Comparison of ENCODE assay signal across 12 cellular contexts in the genomic region with DNA sequence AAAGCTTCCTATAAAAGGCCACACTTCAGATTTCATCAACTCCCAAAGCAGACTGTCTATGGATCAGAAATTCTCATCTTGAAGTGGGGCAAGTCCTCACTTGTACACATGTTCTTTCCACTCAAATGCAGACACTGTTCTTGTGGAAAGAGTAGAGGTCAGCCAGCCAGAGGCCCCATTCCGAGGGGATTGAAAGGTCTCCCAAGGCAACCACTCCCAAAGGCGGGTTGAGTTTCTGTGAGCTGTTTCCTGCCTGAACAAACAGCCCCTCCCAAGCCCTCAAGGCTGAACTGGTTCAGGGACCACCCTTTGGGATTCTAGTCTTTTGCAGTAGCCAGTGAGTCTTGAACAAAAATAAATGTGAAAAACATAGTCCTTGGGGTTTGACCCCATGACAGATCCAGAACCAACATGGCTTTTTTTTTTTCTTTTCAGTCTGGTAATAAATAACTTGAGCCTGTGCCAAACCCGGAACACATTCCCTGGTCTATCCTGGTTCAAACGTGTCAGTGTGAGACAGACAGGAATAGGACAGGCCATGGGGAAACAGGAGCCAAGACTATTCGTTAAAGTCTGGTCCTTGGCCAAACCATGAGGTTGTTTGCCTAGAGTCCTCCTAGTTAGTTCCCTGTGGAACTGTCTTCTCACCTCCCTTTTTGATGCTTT. TPM values are rescaled to one million over a fixed set of nuclear protein-coding genes. Genes with fewer than 3 reads are reported as not detected.
DNase-seq lines count a peak whose midpoint lies in the region; ATAC-seq, FAIRE-seq and TF ChIP-seq lines count a peak whose summit lies in the region.
"Had no signal": no experiment of that assay in that cellular context is flagged by ENCODE, and none has a peak within 500 bp of the region (broad histone marks: within the 10 kb centered on the region; RNA-seq: fewer than 3 reads in every experiment).

No MANE protein-coding gene starts in this region.

- TF ChIP-seq POLR2A in HepG2 (IDR thresholded peaks at IDR 0.05; ENCODE audit: insufficient read depth in 1 of 2, low read depth in 2 of 2, low read length in 2 of 2), result no peak

- H3K36me3 ChIP-seq in HepG2 (replicated peaks in 1 of 2; ENCODE audit: control insufficient read depth in 1 of 2, insufficient read depth in 2 of 2, low read length in 2 of 2), result no peaks in the 10 kb centered on the region
- no peaks in the 10 kb centered on the region for H3K36me3 ChIP-seq in thymus (ENCODE audit: control insufficient read depth, insufficient read depth)
- no peaks in the 10 kb centered on the region for H3K36me3 ChIP-seq in mesendoderm (ENCODE audit: control insufficient read depth, insufficient read depth, low read length)
- H3K36me3 ChIP-seq: upper lobe of left lung had no signal

- H3K9ac ChIP-seq in HepG2 (ENCODE audit: insufficient read depth, low read depth, low read length), result peak overlapping the region; percentile 4; the same call in 1 of the 2 replicates
- H3K9ac ChIP-seq in mesendoderm (ENCODE audit: low read length), result no peak overlapping the region

- H3K4me1 ChIP-seq in HepG2 (ENCODE audit: insufficient read depth, low read length) (peaks cover 17% of the 10 kb centered on the region), thymus (ENCODE audit: control insufficient read depth, insufficient read depth, low read length) (no peaks in the 10 kb centered on the region), mesendoderm (ENCODE audit: control insufficient read depth, low read depth, low read length) (no peaks in the 10 kb centered on the region)

- H2BK5ac ChIP-seq in mesendoderm (ENCODE audit: low read length), result no peak overlapping the region

- no peak overlapping the region for H3K56ac ChIP-seq in mesendoderm (ENCODE audit: low read length)

- 2% methylated on average over 5 of the region's 5 CpGs for WGBS in HepG2 (ENCODE audit: low lambda C conversion rate)
- WGBS in thymus, result 93% methylated on average over 5 of the region's 5 CpGs
- no CpG with 5 or more reads among the region's 5 CpGs for WGBS in mesendoderm (ENCODE audit: extremely low coverage, insufficient coverage, low lambda C conversion rate)

- CTCF ChIA-PET in HepG2 (lab: Yijun Ruan, JAX; ENCODE audit: low intra/inter-chr PET ratio, low total read pairs), result no interaction called here

- no peak overlapping the region for H4K5ac ChIP-seq in mesendoderm (ENCODE audit: low read length)

- DNase-seq in NCI-H2196 (lab: John Stamatoyannopoulos, UW; ENCODE audit: unreplicated experiment) (peak; percentile 58), NCI-H2196 treated with DMSO at 0.1 percent for 48 hours (lab: John Stamatoyannopoulos, UW; ENCODE audit: unreplicated experiment) (no peak), HepG2 (ENCODE audit: low spot score) (peak; percentile 15), mesendoderm (no peak), NAMALWA (ENCODE audit: low spot score) (no peak)
- no peak for DNase-seq in activated effector memory CD4-positive, alpha-beta T cell treated with Interleukin-2 at 50 U/mL for 16 hours
- DNase-seq: glutamatergic neuron, T-cell, upper lobe of left lung had no signal

- H3K79me2 ChIP-seq in HepG2 (ENCODE audit: insufficient read depth, low read length), result no peaks in the 10 kb centered on the region
- no peaks in the 10 kb centered on the region for H3K79me2 ChIP-seq in mesendoderm (ENCODE audit: control insufficient read depth, insufficient read depth, low read length)

- intact Hi-C loops in HepG2 (cut with micrococcal nuclease; ENCODE audit: unreplicated experiment), result no loop called here

- peak overlapping the region; percentile 87 for H2AFZ ChIP-seq in HepG2 (ENCODE audit: low read length)

- H3K79me1 ChIP-seq in mesendoderm (ENCODE audit: low read length), result no peaks in the 10 kb centered on the region

- TF ChIP-seq CTCF in HepG2 (CRISPR knock-in tag; IDR thresholded peaks at IDR 0.05), result no peak

- TF ChIP-seq EP300 in HepG2 (IDR thresholded peaks at IDR 0.05; ENCODE audit: low read depth in 2 of 2, low read length in 2 of 2) (no peak), HepG2 (CRISPR knock-in tag; IDR thresholded peaks at IDR 0.05; ENCODE audit: borderline replicate concordance) (no peak)

- POLR2A ChIA-PET in HepG2 (lab: Yijun Ruan, JAX), result interaction anchor here (1.0 to 1.5 kb wide), 3 partner anchors 12 to 18 kb away, joined by 3 to 4 read pairs (median 3); a partner anchor contains a TSS

- H2BK15ac ChIP-seq in mesendoderm (replicated peaks; ENCODE audit: low read depth), result no peak overlapping the region

- no peak overlapping the region for H3K4ac ChIP-seq in mesendoderm (ENCODE audit: low read depth, low read length)

- peak overlapping the region; percentile 82 for H3K4me2 ChIP-seq in HepG2 (ENCODE audit: low read depth, low read length)
- H3K4me2 ChIP-seq in mesendoderm (ENCODE audit: low read length), result no peak overlapping the region

- H3K4me3 ChIP-seq in HepG2 (replicated peaks in 1 of 3; ENCODE audit: insufficient read depth in 1 of 3, low read depth in 2 of 3, low read length in 3 of 3) (peak overlapping the region; percentile 17 to 60 (median 36)), thymus (ENCODE audit: low read length) (no peak overlapping the region), mesendoderm (ENCODE audit: low read length) (no peak overlapping the region)
- H3K4me3 ChIP-seq: upper lobe of left lung had no signal

- in situ Hi-C loops in HepG2 (cut with HindIII; ENCODE audit: extremely low pct_ligation_motif_present, low pct_unique_long_range_greater_than_20kb), result no loop called here

- H3K27me3 ChIP-seq in HepG2 (ENCODE audit: control insufficient read depth in 1 of 2, insufficient read depth in 2 of 2, low read length in 2 of 2) (no peaks in the 10 kb centered on the region), thymus (ENCODE audit: control insufficient read depth, insufficient read depth) (no peaks in the 10 kb centered on the region), mesendoderm (ENCODE audit: insufficient read depth, low read length, poor library complexity) (no peaks in the 10 kb centered on the region)
- H3K27me3 ChIP-seq: upper lobe of left lung had no signal

- no peak for FAIRE-seq in HepG2 (lab: Jason Lieb, UNC)

- no TSS peak for BruUV-seq in HepG2 (replicated peaks; lab: Mats Ljungman, UMichigan)

- H2BK120ac ChIP-seq in mesendoderm (ENCODE audit: low read depth, low read length), result no peak overlapping the region

- no peaks in the 10 kb centered on the region for H3K9me3 ChIP-seq in HepG2 (ENCODE audit: low read length)
- H3K9me3 ChIP-seq in thymus (ENCODE audit: control insufficient read depth), result no peaks in the 10 kb centered on the region
- H3K9me3 ChIP-seq: upper lobe of left lung had no signal

- no peak overlapping the region for H3K23ac ChIP-seq in mesendoderm (ENCODE audit: low read length)

- H4K8ac ChIP-seq in mesendoderm (ENCODE audit: low read depth, low read length), result no peak overlapping the region

- ATAC-seq in HepG2, result peak; percentile 89
- ATAC-seq: natural killer cell treated with Interleukin-12 subunit alpha and Interleukin-12 subunit beta and Interleukin-15 and Interleukin-18, amount 100 ng/mL, for 72 hours; T-cell had no signal

- no peak overlapping the region for H2AK5ac ChIP-seq in mesendoderm (ENCODE audit: low read length)

- no peak overlapping the region for H3K18ac ChIP-seq in mesendoderm (ENCODE audit: low read length)

- H4K20me1 ChIP-seq in HepG2 (ENCODE audit: insufficient read depth, low read length), result no peaks in the 10 kb centered on the region

- TF ChIP-seq RAD21 in HepG2 (CRISPR knock-in tag; IDR thresholded peaks at IDR 0.05), result no peak

- H3K27ac ChIP-seq in cingulate gyrus (ENCODE audit: low read depth, low read length) (peak overlapping the region; percentile 8), HepG2 (ENCODE audit: extremely low read length, insufficient read depth, low read length) (peak overlapping the region; percentile 31), thymus (ENCODE audit: low read depth) (peak overlapping the region; percentile 42), mesendoderm (ENCODE audit: low read depth, low read length) (no peak overlapping the region)

TF ChIP-seq in HepG2, 621 proteins besides CTCF, POLR2A, EP300 and RAD21 (continues in another document):
- TF ChIP-seq YEATS4 (CRISPR knock-in tag; IDR thresholded peaks at IDR 0.05; ENCODE audit: borderline replicate concordance), result 0 out of 2 replicates have a peak, but pooled peaks have one; percentile 27
- no peak for TF ChIP-seq ZMAT3 (CRISPR knock-in tag; conservative IDR thresholded peaks at IDR 0.05)
- no peak for TF ChIP-seq ZNF121 (CRISPR knock-in tag; IDR thresholded peaks at IDR 0.05)
- TF ChIP-seq PHF21A (CRISPR knock-in tag; IDR thresholded peaks at IDR 0.05), result peak; percentile 18; the same call in 1 of the 2 replicates
- TF ChIP-seq ZNF776 (CRISPR knock-in tag; IDR thresholded peaks at IDR 0.05), result no peak

RNA-seq across cellular contexts. Expression of a gene that starts 17.6 kb away (rescaled TPM):
- total RNA-seq in HepG2 (2016; rRNA removed; fragmentation: Illumina TruSeq; extraction: Trizol), result 26.4 and 50.0 TPM in 2 replicates
- total RNA-seq in HepG2 (2016; cell fraction: cytosol; rRNA removed; fragmentation: Illumina TruSeq; extraction: Trizol; ENCODE audit: low read depth), result 3.3 and 3.9 TPM in 2 replicates
- total RNA-seq in HepG2 (2016; cell fraction: insoluble cytoplasmic fraction; rRNA removed; fragmentation: Illumina TruSeq; extraction: Trizol), result 28.4 and 50.0 TPM in 2 replicates
- total RNA-seq in HepG2 (2016; cell fraction: membrane; rRNA removed; fragmentation: Illumina TruSeq; extraction: Trizol), result 9.2 and 9.5 TPM in 2 replicates
- total RNA-seq in HepG2 (2016; cell fraction: nucleus; rRNA removed; fragmentation: Illumina TruSeq; extraction: Trizol), result 16.6 and 22.0 TPM in 2 replicates
- 5.6 and 6.1 TPM in 2 replicates for polyA plus RNA-seq in HepG2 (2011; rRNA removed)
- 1.7 and 2.9 TPM in 2 replicates for polyA plus RNA-seq in HepG2 (2011; cell fraction: cytosol; rRNA removed)
- polyA plus RNA-seq in HepG2 (2011; cell fraction: nucleus; rRNA removed), result 4.0 and 6.4 TPM in 2 replicates
- polyA plus RNA-seq in HepG2 (2012), result 9.9 and 10.9 TPM in 2 replicates
- polyA plus RNA-seq in HepG2 (2016; cell fraction: cytosol; fragmentation: Illumina TruSeq; extraction: Trizol; ENCODE audit: low read depth), result 1.5 and 2.2 TPM in 2 replicates
- 24.1 and 27.8 TPM in 2 replicates for polyA plus RNA-seq in HepG2 (2016; cell fraction: insoluble cytoplasmic fraction; fragmentation: Illumina TruSeq; extraction: Trizol; ENCODE audit: low read depth)
- polyA plus RNA-seq in HepG2 (2016; cell fraction: membrane; fragmentation: Illumina TruSeq; extraction: Trizol; ENCODE audit: low read depth), result 4.4 and 5.5 TPM in 2 replicates
- 16.5 and 18.5 TPM in 2 replicates for polyA plus RNA-seq in HepG2 (2016; cell fraction: nucleus; fragmentation: Illumina TruSeq; extraction: Trizol; ENCODE audit: insufficient read depth, low read depth)
- polyA minus RNA-seq in HepG2 (2011; rRNA and poly(A)+ RNA removed; ENCODE audit: low replicate concordance), result 2.7 and 5.1 TPM in 2 replicates
- polyA minus RNA-seq in HepG2 (2011; cell fraction: cytosol; rRNA and poly(A)+ RNA removed), result 6.2 and 11.1 TPM in 2 replicates
- polyA minus RNA-seq in HepG2 (2011; cell fraction: nucleus; rRNA and poly(A)+ RNA removed), result 17.9 and 20.6 TPM in 2 replicates
- 21.8 TPM for polyA plus RNA-seq in thymus
- 34.3 TPM for polyA plus RNA-seq in mesendoderm (2013, experiment 1 of 2)
- 35.0 TPM for polyA plus RNA-seq in mesendoderm (2013, experiment 2 of 2)

Comparison
In these comparisons a context has a peak if more than half of its experiments do, and no peak if none do; other contexts are left out.
1. DNase-seq: peak in NCI-H2196 (single experiment) and HepG2 (single experiment); none in NCI-H2196 treated with DMSO at 0.1 percent for 48 hours (single experiment), mesendoderm (single experiment), NAMALWA (single experiment) and activated effector memory CD4-positive, alpha-beta T cell treated with Interleukin-2 at 50 U/mL for 16 hours (single experiment).
2. H3K4me3 ChIP-seq: peak in HepG2 (3 of 3); none in thymus (single experiment) and mesendoderm (single experiment).